24 cellular contexts compared by ENCODE assay signal in the genomic region with DNA sequence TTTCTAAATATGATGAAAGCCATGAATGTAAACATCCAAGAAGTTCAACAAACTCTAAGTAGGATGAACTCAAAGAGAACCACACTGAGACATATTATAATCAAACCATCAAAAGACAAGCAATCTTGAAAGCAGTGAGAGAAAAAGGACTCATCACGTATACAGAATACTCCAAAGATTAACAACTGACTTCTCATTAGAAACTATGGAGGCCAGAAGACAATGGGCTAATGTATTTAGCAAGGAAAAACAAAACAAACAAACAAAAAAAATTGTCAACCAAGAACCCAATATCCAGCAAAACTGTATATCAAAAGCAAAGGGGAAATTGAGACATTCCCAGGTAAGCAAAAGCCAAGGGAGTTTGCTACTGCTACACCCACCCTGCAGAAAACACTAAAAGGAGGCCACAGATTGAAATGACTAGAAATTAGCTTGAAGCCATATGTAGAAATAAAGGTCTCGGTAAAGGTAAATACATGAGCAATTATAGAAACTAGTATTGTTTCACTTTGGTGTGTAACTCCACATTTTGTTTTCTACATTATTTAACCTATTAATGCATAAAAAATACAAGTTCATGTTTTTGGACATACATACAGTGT.
"Had no signal": no experiment of that assay in that cellular context is flagged by ENCODE, and none has a peak within 500 bp of the region (broad histone marks: within the 10 kb centered on the region; RNA-seq: fewer than 3 reads in every experiment).

No MANE protein-coding gene starts in this region.

- H3K4me3 ChIP-seq: heart left ventricle, lower lobe of right lung, mucosa of descending colon, spleen, suprapubic skin, tibial nerve had no signal

- H3K27ac ChIP-seq: heart left ventricle, lower lobe of right lung, spleen, suprapubic skin, tibial nerve had no signal

- H3K4me1 ChIP-seq: heart left ventricle, lower lobe of right lung, spleen, suprapubic skin, tibial nerve had no signal

- H3K27me3 ChIP-seq: heart left ventricle, spleen, suprapubic skin, tibial nerve had no signal

- H3K36me3 ChIP-seq: heart left ventricle, lower lobe of right lung, spleen, suprapubic skin, tibial nerve had no signal

- H3K9me3 ChIP-seq: suprapubic skin had no signal

- DNase-seq: activated CD4-positive, alpha-beta T cell treated with anti-CD3 and anti-CD28 coated beads, Interleukin-2, amount 50 U/mL, for 1 hour; activated CD8-positive, alpha-beta T cell treated with anti-CD3 and anti-CD28 coated beads for 36 hours; activated gamma-delta T cell treated with Interleukin-2 at 50 U/mL for 16 hours; activated naive CD4-positive, alpha-beta T cell treated with anti-CD3 and anti-CD28 coated beads, Interleukin-2, amount 50 U/mL, for 16 hours; activated T-cell treated with anti-CD3 and anti-CD28 coated beads, Interleukin-2, amount 50 U/mL, for 4 hours; amygdala; caudate nucleus; cortex of kidney; foreskin fibroblast; heart left ventricle; hypothalamus; immature natural killer cell; lower lobe of right lung; mesendoderm; mucosa of descending colon; right cardiac atrium; spleen; stimulated activated naive CD4-positive, alpha-beta T cell; T-helper 9 cell had no signal

- ATAC-seq: activated CD8-positive, alpha-beta T cell treated with anti-CD3 and anti-CD28 coated beads for 36 hours; activated T-cell treated with anti-CD3 and anti-CD28 coated beads, Interleukin-2, amount 50 U/mL, for 4 hours; activated T-helper 17 cell treated with anti-CD3 and anti-CD28 coated beads, Interleukin-2, amount 50 U/mL, for 72 hours; heart left ventricle; left lobe of liver; lower lobe of right lung; mucosa of descending colon; natural killer cell treated with Interleukin-12 subunit alpha and Interleukin-12 subunit beta and Interleukin-15 and Interleukin-18, amount 100 ng/mL, for 72 hours; right cardiac atrium had no signal
